In genomic region chr22:26588749-26589366, GRCh38 we compare ENCODE assay signal across 9 cellular contexts. TPM values are rescaled to one million over a fixed set of nuclear protein-coding genes. Genes with fewer than 3 reads are reported as not detected.
A peak's percentile ranks its signal among the peaks of the same experiment; 100 is the strongest.
DNase-seq lines count a peak whose midpoint lies in the region; ATAC-seq and TF ChIP-seq lines count a peak whose summit lies in the region.
"Had no signal": no experiment of that assay in that cellular context is flagged by ENCODE, and none has a peak within 500 bp of the region (broad histone marks: within the 10 kb centered on the region; RNA-seq: fewer than 3 reads in every experiment).

No MANE protein-coding gene starts in this region.

- no peaks in the 10 kb centered on the region for H3K36me3 ChIP-seq in testis (ENCODE audit: low read depth, missing control alignments)

- intact Hi-C loops in testis (cut with DNase I; ENCODE audit: low total_unique reads) = no loop called here

- H3K36me3 Mint-ChIP-seq in T-helper 2 cell treated with Interferon-gamma antibody and Interleukin-4, amounts not matched to agents 5 μg/mL and 100 μg/mL, for 36 hours (ENCODE audit: low read depth) = peaks cover 8% of the 10 kb centered on the region
- peaks cover 34% of the 10 kb centered on the region for H3K36me3 Mint-ChIP-seq in activated naive CD8-positive, alpha-beta T cell treated with anti-CD3 and anti-CD28 coated beads for 36 hours

- TF ChIP-seq POLR2A in testis (IDR thresholded peaks at IDR 0.05) = no peak

- 43 to 59% methylated on average over 10 to 13 of the region's 13 CpGs for WGBS in testis, 2 donors

- peak overlapping the region; percentile 64 for H3K27ac Mint-ChIP-seq in T-helper 2 cell treated with Interferon-gamma antibody and Interleukin-4, amounts not matched to agents 5 μg/mL and 100 μg/mL, for 36 hours
- peak overlapping the region; percentile 89 for H3K27ac Mint-ChIP-seq in activated naive CD8-positive, alpha-beta T cell treated with anti-CD3 and anti-CD28 coated beads for 36 hours

- H3K4me1 ChIP-seq in testis = peaks cover 15% of the 10 kb centered on the region

- H3K27me3 ChIP-seq in layer of hippocampus (ENCODE audit: control insufficient read depth, insufficient read depth, low read length) (no peaks in the 10 kb centered on the region), testis (no peaks in the 10 kb centered on the region)

- H3K9me3 ChIP-seq in testis = no peaks in the 10 kb centered on the region

- H3K4me3 Mint-ChIP-seq in T-helper 2 cell treated with Interferon-gamma antibody and Interleukin-4, amounts not matched to agents 5 μg/mL and 100 μg/mL, for 36 hours = peak overlapping the region; percentile 86
- H3K4me3 Mint-ChIP-seq in activated naive CD8-positive, alpha-beta T cell treated with anti-CD3 and anti-CD28 coated beads for 36 hours = peak overlapping the region; percentile 91

- TF ChIP-seq CTCF in testis (IDR thresholded peaks at IDR 0.05) = no peak

- H3K27me3 Mint-ChIP-seq in T-helper 2 cell treated with Interferon-gamma antibody and Interleukin-4, amounts not matched to agents 5 μg/mL and 100 μg/mL, for 36 hours (ENCODE audit: low read depth) = no peaks in the 10 kb centered on the region
- H3K27me3 Mint-ChIP-seq in activated naive CD8-positive, alpha-beta T cell treated with anti-CD3 and anti-CD28 coated beads for 36 hours = no peaks in the 10 kb centered on the region

- no peaks in the 10 kb centered on the region for H3K9me3 Mint-ChIP-seq in T-helper 2 cell treated with Interferon-gamma antibody and Interleukin-4, amounts not matched to agents 5 μg/mL and 100 μg/mL, for 36 hours
- peaks cover 7% of the 10 kb centered on the region for H3K9me3 Mint-ChIP-seq in activated naive CD8-positive, alpha-beta T cell treated with anti-CD3 and anti-CD28 coated beads for 36 hours

- peak overlapping the region; percentile 77 for H3K27ac ChIP-seq in layer of hippocampus (ENCODE audit: low read depth, low read length)
- peak overlapping the region; percentile 84 to 88 for H3K27ac ChIP-seq in testis

- no peak for ATAC-seq in GM21390 (IDR thresholded peaks at IDR 0.05; ENCODE audit: unreplicated experiment)

- peaks cover 49% of the 10 kb centered on the region for H3K4me1 Mint-ChIP-seq in T-helper 2 cell treated with Interferon-gamma antibody and Interleukin-4, amounts not matched to agents 5 μg/mL and 100 μg/mL, for 36 hours (ENCODE audit: low read depth)
- H3K4me1 Mint-ChIP-seq in activated naive CD8-positive, alpha-beta T cell treated with anti-CD3 and anti-CD28 coated beads for 36 hours = peaks cover 76% of the 10 kb centered on the region

- no peak for DNase-seq in T-helper 2 cell treated with Interferon-gamma antibody and Interleukin-4, amounts not matched to agents 5 μg/mL and 100 μg/mL, for 36 hours (ENCODE audit: low spot score)
- DNase-seq in T-helper 2 cell = no peak
- peak; percentile 29 for DNase-seq in activated naive CD8-positive, alpha-beta T cell treated with anti-CD3 and anti-CD28 coated beads for 36 hours
- DNase-seq in testis = no peak
- no peak for DNase-seq in hippocampal formation (lab: John Stamatoyannopoulos, UW)
- no peak for DNase-seq in HT-29 (ENCODE audit: low spot score)
- DNase-seq: NCI-H187 treated with DMSO at 0.1 percent for 48 hours had no signal

- peak overlapping the region; percentile 87 to 89 for H3K4me3 ChIP-seq in testis

RNA-seq across cellular contexts. Expression of gene TPST2, which starts 1.1 kb away (rescaled TPM):
- 10 to 100 TPM; 32.1 to 35.0 TPM for total RNA-seq in activated naive CD8-positive, alpha-beta T cell treated with anti-CD3 and anti-CD28 coated beads for 36 hours
- 100 to 1,000 TPM; 169 to 218 TPM for total RNA-seq in testis
- 32.8 TPM for polyA plus RNA-seq in testis (ENCODE audit: insufficient read depth, low read depth, low replicate concordance)
- 13.4 and 24.2 TPM in 2 replicates for total RNA-seq in HT-29 (2014; rRNA removed; shearing (Covaris generic))

RNA-seq across cellular contexts. Expression of gene CRYBB1, which starts 29.0 kb away (rescaled TPM):
- not detected for total RNA-seq in activated naive CD8-positive, alpha-beta T cell treated with anti-CD3 and anti-CD28 coated beads for 36 hours
- total RNA-seq in testis = not detected
- 0.80 TPM for polyA plus RNA-seq in testis (ENCODE audit: insufficient read depth, low read depth, low replicate concordance)
- not detected in 2 replicates for total RNA-seq in HT-29 (2014; rRNA removed; shearing (Covaris generic))

RNA-seq across cellular contexts. Expression of gene CRYBA4, which starts 32.9 kb away (rescaled TPM):
- total RNA-seq in activated naive CD8-positive, alpha-beta T cell treated with anti-CD3 and anti-CD28 coated beads for 36 hours = not detected
- total RNA-seq in testis = 1 to 10 TPM in 1 of 2 donors, under 1 TPM in 1; 0.93 to 2.3 TPM
- polyA plus RNA-seq in testis (ENCODE audit: insufficient read depth, low read depth, low replicate concordance) = 2.6 TPM
- not detected in 2 replicates for total RNA-seq in HT-29 (2014; rRNA removed; shearing (Covaris generic))
